9 cellular contexts compared by ENCODE assay signal in genomic region chr7:130993671-130994365, GRCh38.
DNase-seq lines count a peak whose midpoint lies in the region; ATAC-seq and TF ChIP-seq lines count a peak whose summit lies in the region.
"Had no signal": no experiment of that assay in that cellular context is flagged by ENCODE, and none has a peak within 500 bp of the region (broad histone marks: within the 10 kb centered on the region; RNA-seq: fewer than 3 reads in every experiment).

No MANE protein-coding gene starts in this region.

- no peak for ATAC-seq in activated CD4-positive, alpha-beta T cell treated with anti-CD3 and anti-CD28 coated beads for 36 hours
- no peak for ATAC-seq in left lung
- ATAC-seq in GM18858 (IDR thresholded peaks at IDR 0.05; ENCODE audit: unreplicated experiment) = no peak

- H3K27ac Mint-ChIP-seq in activated CD4-positive, alpha-beta T cell treated with anti-CD3 and anti-CD28 coated beads for 36 hours = peak overlapping the region; percentile 92
- H3K27ac Mint-ChIP-seq in activated T-helper 1 cell treated with anti-CD3 and anti-CD28 coated beads, Interleukin-12 subunit alpha, Interleukin-12 subunit beta, Interleukin-2, Interleukin-4 antibody, amounts not matched to agents 30 ng/mL and 10 ng/mL and 1 ng/mL, durations not matched to agents 14 hours and 24 hours and 36 hours = no peak overlapping the region
- no peak overlapping the region for H3K27ac Mint-ChIP-seq in chondrocyte (ENCODE audit: unreplicated experiment)

- TF ChIP-seq CTCF in left lung (IDR thresholded peaks at IDR 0.05) = no peak
- no peak for TF ChIP-seq CTCF in suprapubic skin (IDR thresholded peaks at IDR 0.05)
- TF ChIP-seq CTCF in chondrocyte (IDR thresholded peaks at IDR 0.05) = no peak

- no peaks in the 10 kb centered on the region for H3K9me3 Mint-ChIP-seq in activated CD4-positive, alpha-beta T cell treated with anti-CD3 and anti-CD28 coated beads for 36 hours (ENCODE audit: low read depth)
- no peaks in the 10 kb centered on the region for H3K9me3 Mint-ChIP-seq in activated T-helper 1 cell treated with anti-CD3 and anti-CD28 coated beads, Interleukin-12 subunit alpha, Interleukin-12 subunit beta, Interleukin-2, Interleukin-4 antibody, amounts not matched to agents 30 ng/mL and 10 ng/mL and 1 ng/mL, durations not matched to agents 14 hours and 24 hours and 36 hours
- H3K9me3 Mint-ChIP-seq in chondrocyte (ENCODE audit: low read depth) = no peaks in the 10 kb centered on the region

- H3K27ac ChIP-seq in left lung = peak overlapping the region; percentile 74 to 80
- peak overlapping the region; percentile 92 for H3K27ac ChIP-seq in suprapubic skin

- H3K4me1 ChIP-seq in left lung (peaks cover 38 to 84% of the 10 kb centered on the region in 2 donors), suprapubic skin (peaks cover 94% of the 10 kb centered on the region)

- H3K9me3 ChIP-seq in left lung (no peaks in the 10 kb centered on the region), suprapubic skin (no peaks in the 10 kb centered on the region)

- peak overlapping the region; percentile 54 for H3K4me3 Mint-ChIP-seq in activated CD4-positive, alpha-beta T cell treated with anti-CD3 and anti-CD28 coated beads for 36 hours
- H3K4me3 Mint-ChIP-seq in activated T-helper 1 cell treated with anti-CD3 and anti-CD28 coated beads, Interleukin-12 subunit alpha, Interleukin-12 subunit beta, Interleukin-2, Interleukin-4 antibody, amounts not matched to agents 30 ng/mL and 10 ng/mL and 1 ng/mL, durations not matched to agents 14 hours and 24 hours and 36 hours = peak overlapping the region; percentile 28
- no peak overlapping the region for H3K4me3 Mint-ChIP-seq in chondrocyte (ENCODE audit: unreplicated experiment)

- CTCF ChIA-PET in activated CD4-positive, alpha-beta T cell treated with anti-CD3 and anti-CD28 coated beads for 36 hours (lab: Charles Lee) = interaction anchor here (4.1 to 11.4 kb wide), 2 partner anchors 13 to 15 kb away, joined by 29 to 144 read pairs; no protein-coding TSS in a partner anchor

- POLR2A ChIA-PET in activated CD4-positive, alpha-beta T cell treated with anti-CD3 and anti-CD28 coated beads for 36 hours (lab: Charles Lee) = no interaction called here

- no peak for DNase-seq in activated CD4-positive, alpha-beta T cell treated with anti-CD3 and anti-CD28 coated beads for 36 hours
- DNase-seq in activated CD4-positive, alpha-beta T cell treated with anti-CD3 and anti-CD28 coated beads for 1 hour = no peak
- DNase-seq in activated T-helper 1 cell treated with anti-CD3 and anti-CD28 coated beads, Interleukin-12 subunit alpha, Interleukin-12 subunit beta, Interleukin-2, Interleukin-4 antibody, amounts not matched to agents 30 ng/mL and 10 ng/mL and 1 ng/mL, durations not matched to agents 14 hours and 24 hours and 36 hours (ENCODE audit: low spot score) = no peak
- DNase-seq in left lung (no peak), suprapubic skin (ENCODE audit: low spot score in 2 of 2) (no peak), chondrocyte (ENCODE audit: low spot score) (no peak), EL (no peak)
- DNase-seq: NCI-H1694 treated with DMSO at 0.1 percent for 48 hours had no signal

- H3K4me1 Mint-ChIP-seq in activated CD4-positive, alpha-beta T cell treated with anti-CD3 and anti-CD28 coated beads for 36 hours = peaks cover 86% of the 10 kb centered on the region
- H3K4me1 Mint-ChIP-seq in activated T-helper 1 cell treated with anti-CD3 and anti-CD28 coated beads, Interleukin-12 subunit alpha, Interleukin-12 subunit beta, Interleukin-2, Interleukin-4 antibody, amounts not matched to agents 30 ng/mL and 10 ng/mL and 1 ng/mL, durations not matched to agents 14 hours and 24 hours and 36 hours (ENCODE audit: low read depth) = peaks cover 66% of the 10 kb centered on the region
- peaks cover 27% of the 10 kb centered on the region for H3K4me1 Mint-ChIP-seq in chondrocyte (ENCODE audit: low read depth)

- WGBS in suprapubic skin = 64% methylated on average over 11 of the region's 11 CpGs

- H3K27me3 Mint-ChIP-seq in activated CD4-positive, alpha-beta T cell treated with anti-CD3 and anti-CD28 coated beads for 36 hours = no peaks in the 10 kb centered on the region
- H3K27me3 Mint-ChIP-seq in activated T-helper 1 cell treated with anti-CD3 and anti-CD28 coated beads, Interleukin-12 subunit alpha, Interleukin-12 subunit beta, Interleukin-2, Interleukin-4 antibody, amounts not matched to agents 30 ng/mL and 10 ng/mL and 1 ng/mL, durations not matched to agents 14 hours and 24 hours and 36 hours (ENCODE audit: insufficient read depth) = no peaks in the 10 kb centered on the region
- no peaks in the 10 kb centered on the region for H3K27me3 Mint-ChIP-seq in chondrocyte (ENCODE audit: low read depth)

- TF ChIP-seq POLR2A in suprapubic skin (IDR thresholded peaks at IDR 0.05) = no peak

- H3K36me3 ChIP-seq in left lung = no peaks in the 10 kb centered on the region
- H3K36me3 ChIP-seq in suprapubic skin = no peaks in the 10 kb centered on the region

- intact Hi-C loops in activated CD4-positive, alpha-beta T cell treated with anti-CD3 and anti-CD28 coated beads for 36 hours (cut with DNase I, micrococcal nuclease) = no loop called here
- intact Hi-C loops in activated T-helper 1 cell treated with anti-CD3 and anti-CD28 coated beads, Interleukin-12 subunit alpha, Interleukin-12 subunit beta, Interleukin-2, Interleukin-4 antibody, amounts not matched to agents 30 ng/mL and 10 ng/mL and 1 ng/mL, durations not matched to agents 14 hours and 24 hours and 36 hours (cut with micrococcal nuclease) = no loop called here
- intact Hi-C loops in left lung (cut with DNase I) = no loop called here

- peaks cover 15% of the 10 kb centered on the region for H3K36me3 Mint-ChIP-seq in activated CD4-positive, alpha-beta T cell treated with anti-CD3 and anti-CD28 coated beads for 36 hours (ENCODE audit: low read depth)
- H3K36me3 Mint-ChIP-seq in activated T-helper 1 cell treated with anti-CD3 and anti-CD28 coated beads, Interleukin-12 subunit alpha, Interleukin-12 subunit beta, Interleukin-2, Interleukin-4 antibody, amounts not matched to agents 30 ng/mL and 10 ng/mL and 1 ng/mL, durations not matched to agents 14 hours and 24 hours and 36 hours (ENCODE audit: low read depth) = peaks cover 19% of the 10 kb centered on the region
- peaks cover 2% of the 10 kb centered on the region for H3K36me3 Mint-ChIP-seq in chondrocyte (ENCODE audit: low read depth)

- H3K27me3 ChIP-seq in left lung = no peaks in the 10 kb centered on the region
- no peaks in the 10 kb centered on the region for H3K27me3 ChIP-seq in suprapubic skin

- H3K4me3 ChIP-seq in left lung (no peak overlapping the region), suprapubic skin (peak overlapping the region; percentile 8)

- no peak for TF ChIP-seq EP300 in suprapubic skin (IDR thresholded peaks at IDR 0.05)
